In the genomic region with DNA sequence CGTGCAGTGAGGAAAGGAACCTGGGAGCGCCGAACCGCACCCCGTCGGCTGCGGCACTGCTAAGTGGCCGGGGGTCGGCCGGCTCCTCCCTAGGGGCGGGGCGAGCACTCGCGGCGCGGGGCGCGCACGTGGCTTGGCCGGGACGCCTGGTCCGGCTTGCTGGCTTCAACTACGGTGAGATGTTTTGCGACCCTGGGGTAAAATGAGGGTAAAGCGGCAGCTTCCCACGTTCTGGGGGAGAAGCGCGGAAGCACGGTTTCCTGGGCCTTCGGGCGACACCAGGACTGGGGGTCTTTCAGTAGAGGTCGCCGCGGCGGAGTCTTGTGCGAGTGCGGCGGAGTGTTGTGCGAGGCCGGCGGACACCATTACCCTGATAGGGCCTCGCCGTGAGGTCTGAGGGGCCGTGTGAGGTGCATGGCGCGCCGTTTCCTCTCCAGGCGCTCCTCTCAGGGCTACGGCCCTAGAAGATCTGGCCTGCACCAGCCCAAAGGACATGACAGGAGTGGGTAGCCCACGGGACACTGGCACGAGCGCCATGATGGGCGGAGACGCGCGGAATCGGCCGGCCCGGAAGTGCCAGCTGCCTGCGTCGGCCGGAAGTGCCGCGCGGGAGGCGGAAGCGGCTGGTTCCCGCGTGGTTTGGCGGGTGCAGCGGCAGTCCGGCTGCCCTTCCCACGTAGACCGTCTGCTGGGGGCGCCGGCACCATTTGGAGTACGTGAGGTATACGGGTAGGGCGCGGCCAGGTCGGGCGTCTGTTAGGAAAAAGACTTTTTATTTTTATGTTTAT, we compare ENCODE assay signal across 1 cellular context.
TF ChIP-seq lines count a peak whose summit lies in the region.

A gene with protein sequence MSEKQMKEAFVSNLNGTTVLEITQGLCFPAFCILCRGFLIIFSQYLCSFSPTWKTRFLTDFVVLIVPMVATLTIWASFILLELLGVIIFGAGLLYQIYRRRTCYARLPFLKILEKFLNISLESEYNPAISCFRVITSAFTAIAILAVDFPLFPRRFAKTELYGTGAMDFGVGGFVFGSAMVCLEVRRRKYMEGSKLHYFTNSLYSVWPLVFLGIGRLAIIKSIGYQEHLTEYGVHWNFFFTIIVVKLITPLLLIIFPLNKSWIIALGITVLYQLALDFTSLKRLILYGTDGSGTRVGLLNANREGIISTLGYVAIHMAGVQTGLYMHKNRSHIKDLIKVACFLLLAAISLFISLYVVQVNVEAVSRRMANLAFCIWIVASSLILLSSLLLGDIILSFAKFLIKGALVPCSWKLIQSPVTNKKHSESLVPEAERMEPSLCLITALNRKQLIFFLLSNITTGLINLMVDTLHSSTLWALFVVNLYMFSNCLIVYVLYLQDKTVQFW (plus strand): TSS at position 107 of the 788 bp plus-strand sequence. CDS start 2,115 bp downstream, outside the sequence.

TF ChIP-seq in HepG2, 621 proteins besides CTCF, POLR2A, EP300 and RAD21 (continued from another document and continues in another):
- TF ChIP-seq ZNF331 (CRISPR knock-in tag; IDR thresholded peaks at IDR 0.05), result no peak
- TF ChIP-seq RAD51 (IDR thresholded peaks at IDR 0.05; ENCODE audit: borderline replicate concordance), result no peak
- TF ChIP-seq, protein P1, sequence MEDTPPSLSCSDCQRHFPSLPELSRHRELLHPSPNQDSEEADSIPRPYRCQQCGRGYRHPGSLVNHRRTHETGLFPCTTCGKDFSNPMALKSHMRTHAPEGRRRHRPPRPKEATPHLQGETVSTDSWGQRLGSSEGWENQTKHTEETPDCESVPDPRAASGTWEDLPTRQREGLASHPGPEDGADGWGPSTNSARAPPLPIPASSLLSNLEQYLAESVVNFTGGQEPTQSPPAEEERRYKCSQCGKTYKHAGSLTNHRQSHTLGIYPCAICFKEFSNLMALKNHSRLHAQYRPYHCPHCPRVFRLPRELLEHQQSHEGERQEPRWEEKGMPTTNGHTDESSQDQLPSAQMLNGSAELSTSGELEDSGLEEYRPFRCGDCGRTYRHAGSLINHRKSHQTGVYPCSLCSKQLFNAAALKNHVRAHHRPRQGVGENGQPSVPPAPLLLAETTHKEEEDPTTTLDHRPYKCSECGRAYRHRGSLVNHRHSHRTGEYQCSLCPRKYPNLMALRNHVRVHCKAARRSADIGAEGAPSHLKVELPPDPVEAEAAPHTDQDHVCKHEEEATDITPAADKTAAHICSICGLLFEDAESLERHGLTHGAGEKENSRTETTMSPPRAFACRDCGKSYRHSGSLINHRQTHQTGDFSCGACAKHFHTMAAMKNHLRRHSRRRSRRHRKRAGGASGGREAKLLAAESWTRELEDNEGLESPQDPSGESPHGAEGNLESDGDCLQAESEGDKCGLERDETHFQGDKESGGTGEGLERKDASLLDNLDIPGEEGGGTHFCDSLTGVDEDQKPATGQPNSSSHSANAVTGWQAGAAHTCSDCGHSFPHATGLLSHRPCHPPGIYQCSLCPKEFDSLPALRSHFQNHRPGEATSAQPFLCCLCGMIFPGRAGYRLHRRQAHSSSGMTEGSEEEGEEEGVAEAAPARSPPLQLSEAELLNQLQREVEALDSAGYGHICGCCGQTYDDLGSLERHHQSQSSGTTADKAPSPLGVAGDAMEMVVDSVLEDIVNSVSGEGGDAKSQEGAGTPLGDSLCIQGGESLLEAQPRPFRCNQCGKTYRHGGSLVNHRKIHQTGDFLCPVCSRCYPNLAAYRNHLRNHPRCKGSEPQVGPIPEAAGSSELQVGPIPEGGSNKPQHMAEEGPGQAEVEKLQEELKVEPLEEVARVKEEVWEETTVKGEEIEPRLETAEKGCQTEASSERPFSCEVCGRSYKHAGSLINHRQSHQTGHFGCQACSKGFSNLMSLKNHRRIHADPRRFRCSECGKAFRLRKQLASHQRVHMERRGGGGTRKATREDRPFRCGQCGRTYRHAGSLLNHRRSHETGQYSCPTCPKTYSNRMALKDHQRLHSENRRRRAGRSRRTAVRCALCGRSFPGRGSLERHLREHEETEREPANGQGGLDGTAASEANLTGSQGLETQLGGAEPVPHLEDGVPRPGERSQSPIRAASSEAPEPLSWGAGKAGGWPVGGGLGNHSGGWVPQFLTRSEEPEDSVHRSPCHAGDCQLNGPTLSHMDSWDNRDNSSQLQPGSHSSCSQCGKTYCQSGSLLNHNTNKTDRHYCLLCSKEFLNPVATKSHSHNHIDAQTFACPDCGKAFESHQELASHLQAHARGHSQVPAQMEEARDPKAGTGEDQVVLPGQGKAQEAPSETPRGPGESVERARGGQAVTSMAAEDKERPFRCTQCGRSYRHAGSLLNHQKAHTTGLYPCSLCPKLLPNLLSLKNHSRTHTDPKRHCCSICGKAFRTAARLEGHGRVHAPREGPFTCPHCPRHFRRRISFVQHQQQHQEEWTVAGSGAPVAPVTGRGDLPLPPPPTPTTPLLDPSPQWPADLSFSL (CRISPR knock-in tag; IDR thresholded peaks at IDR 0.05), result no peak
- TF ChIP-seq JARID2 (CRISPR knock-in tag; IDR thresholded peaks at IDR 0.05; ENCODE audit: insufficient replicate concordance), result no peak
- TF ChIP-seq, protein P2, sequence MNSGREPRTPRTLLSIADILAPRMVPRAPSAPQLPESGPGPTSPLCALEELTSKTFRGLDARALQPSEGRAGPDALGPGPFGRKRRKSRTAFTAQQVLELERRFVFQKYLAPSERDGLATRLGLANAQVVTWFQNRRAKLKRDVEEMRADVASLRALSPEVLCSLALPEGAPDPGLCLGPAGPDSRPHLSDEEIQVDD (CRISPR knock-in tag; IDR thresholded peaks at IDR 0.05; ENCODE audit: borderline replicate concordance), result peak; percentile 63; the same call in 1 of the 2 replicates
- TF ChIP-seq CCDC6 (CRISPR knock-in tag; IDR thresholded peaks at IDR 0.05), result peak; percentile 1; the same call in 1 of the 2 replicates
- TF ChIP-seq, protein P3, sequence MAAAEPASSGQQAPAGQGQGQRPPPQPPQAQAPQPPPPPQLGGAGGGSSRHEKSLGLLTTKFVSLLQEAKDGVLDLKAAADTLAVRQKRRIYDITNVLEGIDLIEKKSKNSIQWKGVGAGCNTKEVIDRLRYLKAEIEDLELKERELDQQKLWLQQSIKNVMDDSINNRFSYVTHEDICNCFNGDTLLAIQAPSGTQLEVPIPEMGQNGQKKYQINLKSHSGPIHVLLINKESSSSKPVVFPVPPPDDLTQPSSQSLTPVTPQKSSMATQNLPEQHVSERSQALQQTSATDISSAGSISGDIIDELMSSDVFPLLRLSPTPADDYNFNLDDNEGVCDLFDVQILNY (CRISPR knock-in tag; conservative IDR thresholded peaks at IDR 0.05), result 0 out of 2 replicates have a peak, but pooled peaks have one; percentile 19
- TF ChIP-seq HMGA1 (CRISPR knock-in tag; conservative IDR thresholded peaks at IDR 0.05), result no peak
- TF ChIP-seq, protein P4, sequence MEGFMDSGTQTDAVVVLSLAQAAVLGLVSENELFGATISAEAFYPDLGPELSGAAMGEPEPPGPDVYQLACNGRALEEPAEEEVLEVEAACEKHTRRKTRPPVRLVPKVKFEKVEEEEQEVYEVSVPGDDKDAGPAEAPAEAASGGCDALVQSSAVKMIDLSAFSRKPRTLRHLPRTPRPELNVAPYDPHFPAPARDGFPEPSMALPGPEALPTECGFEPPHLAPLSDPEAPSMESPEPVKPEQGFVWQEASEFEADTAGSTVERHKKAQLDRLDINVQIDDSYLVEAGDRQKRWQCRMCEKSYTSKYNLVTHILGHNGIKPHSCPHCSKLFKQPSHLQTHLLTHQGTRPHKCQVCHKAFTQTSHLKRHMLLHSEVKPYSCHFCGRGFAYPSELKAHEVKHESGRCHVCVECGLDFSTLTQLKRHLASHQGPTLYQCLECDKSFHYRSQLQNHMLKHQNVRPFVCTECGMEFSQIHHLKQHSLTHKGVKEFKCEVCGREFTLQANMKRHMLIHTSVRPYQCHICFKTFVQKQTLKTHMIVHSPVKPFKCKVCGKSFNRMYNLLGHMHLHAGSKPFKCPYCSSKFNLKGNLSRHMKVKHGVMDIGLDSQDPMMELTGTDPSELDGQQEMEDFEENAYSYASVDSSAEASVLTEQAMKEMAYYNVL (CRISPR knock-in tag; IDR thresholded peaks at IDR 0.05; ENCODE audit: borderline replicate concordance), result no peak; the same call in 1 of the 2 replicates
- TF ChIP-seq PHB2 (IDR thresholded peaks at IDR 0.05; ENCODE audit: partially characterized antibody), result no peak
- TF ChIP-seq MIER2 (CRISPR knock-in tag; IDR thresholded peaks at IDR 0.05), result no peak
- TF ChIP-seq ZNF737 (CRISPR knock-in tag; IDR thresholded peaks at IDR 0.05; ENCODE audit: borderline replicate concordance), result no peak
- peak; percentile 89 for TF ChIP-seq KMT2A (CRISPR knock-in tag; IDR thresholded peaks at IDR 0.05)
- TF ChIP-seq, protein P5, sequence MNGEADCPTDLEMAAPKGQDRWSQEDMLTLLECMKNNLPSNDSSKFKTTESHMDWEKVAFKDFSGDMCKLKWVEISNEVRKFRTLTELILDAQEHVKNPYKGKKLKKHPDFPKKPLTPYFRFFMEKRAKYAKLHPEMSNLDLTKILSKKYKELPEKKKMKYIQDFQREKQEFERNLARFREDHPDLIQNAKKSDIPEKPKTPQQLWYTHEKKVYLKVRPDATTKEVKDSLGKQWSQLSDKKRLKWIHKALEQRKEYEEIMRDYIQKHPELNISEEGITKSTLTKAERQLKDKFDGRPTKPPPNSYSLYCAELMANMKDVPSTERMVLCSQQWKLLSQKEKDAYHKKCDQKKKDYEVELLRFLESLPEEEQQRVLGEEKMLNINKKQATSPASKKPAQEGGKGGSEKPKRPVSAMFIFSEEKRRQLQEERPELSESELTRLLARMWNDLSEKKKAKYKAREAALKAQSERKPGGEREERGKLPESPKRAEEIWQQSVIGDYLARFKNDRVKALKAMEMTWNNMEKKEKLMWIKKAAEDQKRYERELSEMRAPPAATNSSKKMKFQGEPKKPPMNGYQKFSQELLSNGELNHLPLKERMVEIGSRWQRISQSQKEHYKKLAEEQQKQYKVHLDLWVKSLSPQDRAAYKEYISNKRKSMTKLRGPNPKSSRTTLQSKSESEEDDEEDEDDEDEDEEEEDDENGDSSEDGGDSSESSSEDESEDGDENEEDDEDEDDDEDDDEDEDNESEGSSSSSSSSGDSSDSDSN (CRISPR knock-in tag; IDR thresholded peaks at IDR 0.05), result peak; percentile 71
- TF ChIP-seq, protein P6, sequence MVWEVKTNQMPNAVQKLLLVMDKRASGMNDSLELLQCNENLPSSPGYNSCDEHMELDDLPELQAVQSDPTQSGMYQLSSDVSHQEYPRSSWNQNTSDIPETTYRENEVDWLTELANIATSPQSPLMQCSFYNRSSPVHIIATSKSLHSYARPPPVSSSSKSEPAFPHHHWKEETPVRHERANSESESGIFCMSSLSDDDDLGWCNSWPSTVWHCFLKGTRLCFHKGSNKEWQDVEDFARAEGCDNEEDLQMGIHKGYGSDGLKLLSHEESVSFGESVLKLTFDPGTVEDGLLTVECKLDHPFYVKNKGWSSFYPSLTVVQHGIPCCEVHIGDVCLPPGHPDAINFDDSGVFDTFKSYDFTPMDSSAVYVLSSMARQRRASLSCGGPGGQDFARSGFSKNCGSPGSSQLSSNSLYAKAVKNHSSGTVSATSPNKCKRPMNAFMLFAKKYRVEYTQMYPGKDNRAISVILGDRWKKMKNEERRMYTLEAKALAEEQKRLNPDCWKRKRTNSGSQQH (CRISPR knock-in tag; IDR thresholded peaks at IDR 0.05; ENCODE audit: low read depth), result no peak
- 0 out of 2 replicates have a peak, but pooled peaks have one; percentile 45 for TF ChIP-seq ZNF20 (CRISPR knock-in tag; IDR thresholded peaks at IDR 0.05)
- no peak for TF ChIP-seq ZNF251 (CRISPR knock-in tag; IDR thresholded peaks at IDR 0.05)
- no peak for TF ChIP-seq ZNF468 (CRISPR knock-in tag; IDR thresholded peaks at IDR 0.05)
- 0 out of 2 replicates have a peak, but pooled peaks have one; percentile 12 for TF ChIP-seq NFYC (CRISPR knock-in tag; IDR thresholded peaks at IDR 0.05)
- TF ChIP-seq ZEB1 (IDR thresholded peaks at IDR 0.05; ENCODE audit: insufficient replicate concordance, low read depth), result no peak
- TF ChIP-seq NONO (IDR thresholded peaks at IDR 0.05), result no peak
- TF ChIP-seq NONO (CRISPR knock-in tag; conservative IDR thresholded peaks at IDR 0.05), result peak; percentile 89
- TF ChIP-seq, protein P7, sequence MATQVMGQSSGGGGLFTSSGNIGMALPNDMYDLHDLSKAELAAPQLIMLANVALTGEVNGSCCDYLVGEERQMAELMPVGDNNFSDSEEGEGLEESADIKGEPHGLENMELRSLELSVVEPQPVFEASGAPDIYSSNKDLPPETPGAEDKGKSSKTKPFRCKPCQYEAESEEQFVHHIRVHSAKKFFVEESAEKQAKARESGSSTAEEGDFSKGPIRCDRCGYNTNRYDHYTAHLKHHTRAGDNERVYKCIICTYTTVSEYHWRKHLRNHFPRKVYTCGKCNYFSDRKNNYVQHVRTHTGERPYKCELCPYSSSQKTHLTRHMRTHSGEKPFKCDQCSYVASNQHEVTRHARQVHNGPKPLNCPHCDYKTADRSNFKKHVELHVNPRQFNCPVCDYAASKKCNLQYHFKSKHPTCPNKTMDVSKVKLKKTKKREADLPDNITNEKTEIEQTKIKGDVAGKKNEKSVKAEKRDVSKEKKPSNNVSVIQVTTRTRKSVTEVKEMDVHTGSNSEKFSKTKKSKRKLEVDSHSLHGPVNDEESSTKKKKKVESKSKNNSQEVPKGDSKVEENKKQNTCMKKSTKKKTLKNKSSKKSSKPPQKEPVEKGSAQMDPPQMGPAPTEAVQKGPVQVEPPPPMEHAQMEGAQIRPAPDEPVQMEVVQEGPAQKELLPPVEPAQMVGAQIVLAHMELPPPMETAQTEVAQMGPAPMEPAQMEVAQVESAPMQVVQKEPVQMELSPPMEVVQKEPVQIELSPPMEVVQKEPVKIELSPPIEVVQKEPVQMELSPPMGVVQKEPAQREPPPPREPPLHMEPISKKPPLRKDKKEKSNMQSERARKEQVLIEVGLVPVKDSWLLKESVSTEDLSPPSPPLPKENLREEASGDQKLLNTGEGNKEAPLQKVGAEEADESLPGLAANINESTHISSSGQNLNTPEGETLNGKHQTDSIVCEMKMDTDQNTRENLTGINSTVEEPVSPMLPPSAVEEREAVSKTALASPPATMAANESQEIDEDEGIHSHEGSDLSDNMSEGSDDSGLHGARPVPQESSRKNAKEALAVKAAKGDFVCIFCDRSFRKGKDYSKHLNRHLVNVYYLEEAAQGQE (IDR thresholded peaks at IDR 0.05; ENCODE audit: borderline replicate concordance in 1 of 2, low read depth in 1 of 2, low read length in 2 of 2), result peak in 1 of 2 experiments; percentile 11; a peak in 1 of 4 replicates
- no peak for TF ChIP-seq RBM39 (IDR thresholded peaks at IDR 0.05; ENCODE audit: low read depth, low read length, poor library complexity, severe bottlenecking)
- peak; percentile 76; the same call in 1 of the 2 replicates for TF ChIP-seq ZNF619 (CRISPR knock-in tag; IDR thresholded peaks at IDR 0.05)
- TF ChIP-seq, protein P8, sequence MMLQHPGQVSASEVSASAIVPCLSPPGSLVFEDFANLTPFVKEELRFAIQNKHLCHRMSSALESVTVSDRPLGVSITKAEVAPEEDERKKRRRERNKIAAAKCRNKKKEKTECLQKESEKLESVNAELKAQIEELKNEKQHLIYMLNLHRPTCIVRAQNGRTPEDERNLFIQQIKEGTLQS (CRISPR knock-in tag; IDR thresholded peaks at IDR 0.05), result peak; percentile 12; the same call in 1 of the 2 replicates
- TF ChIP-seq ZNF180 (CRISPR knock-in tag; IDR thresholded peaks at IDR 0.05; ENCODE audit: borderline replicate concordance, low read depth), result no peak
- TF ChIP-seq ZNF816 (CRISPR knock-in tag; IDR thresholded peaks at IDR 0.05; ENCODE audit: borderline replicate concordance), result no peak; the same call in 1 of the 2 replicates
- TF ChIP-seq, protein P9, sequence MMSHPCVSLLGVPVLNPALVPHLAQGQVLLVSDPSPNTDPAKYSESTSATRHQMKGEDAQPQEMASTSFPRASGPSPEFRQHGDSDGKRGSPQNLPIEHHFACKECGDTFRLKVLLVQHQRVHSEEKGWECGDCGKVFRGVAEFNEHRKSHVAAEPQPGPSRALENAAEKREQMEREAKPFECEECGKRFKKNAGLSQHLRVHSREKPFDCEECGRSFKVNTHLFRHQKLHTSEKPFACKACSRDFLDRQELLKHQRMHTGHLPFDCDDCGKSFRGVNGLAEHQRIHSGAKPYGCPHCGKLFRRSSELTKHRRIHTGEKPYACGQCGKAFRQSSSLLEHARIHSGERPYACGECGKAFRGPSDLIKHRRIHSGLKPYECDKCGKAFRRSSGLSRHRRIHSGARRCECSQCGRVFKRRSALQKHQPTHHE (CRISPR knock-in tag; IDR thresholded peaks at IDR 0.05; ENCODE audit: borderline replicate concordance), result peak; percentile 77
